In the genomic region with DNA sequence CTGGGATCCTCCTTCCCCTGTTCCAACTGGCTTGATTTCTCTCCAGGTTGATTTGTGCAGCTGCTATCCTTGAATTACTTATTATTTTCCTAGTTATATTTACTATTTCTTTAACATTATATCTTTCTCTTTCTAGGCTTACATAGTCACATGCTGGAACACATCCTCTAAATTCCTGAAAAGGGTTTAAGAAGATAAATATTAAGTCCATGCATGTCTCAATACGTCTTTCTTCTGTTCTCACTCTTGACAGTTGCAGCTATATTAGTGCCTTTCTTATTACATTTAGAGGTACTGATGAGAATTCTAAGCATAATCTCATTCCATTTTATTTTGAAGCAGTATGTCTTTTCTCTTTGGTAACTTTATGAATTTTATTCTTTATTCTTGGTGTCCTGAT, we compare ENCODE assay signal across 24 cellular contexts.
"Had no signal": no experiment of that assay in that cellular context is flagged by ENCODE, and none has a peak within 500 bp of the region (broad histone marks: within the 10 kb centered on the region; RNA-seq: fewer than 3 reads in every experiment).

No MANE protein-coding gene starts in this region.

- DNase-seq: activated CD4-positive, alpha-beta T cell treated with anti-CD3 and anti-CD28 coated beads for 1 hour; activated CD4-positive, alpha-beta T cell treated with anti-CD3 and anti-CD28 coated beads, Interleukin-2, amount 50 U/mL, for 1 hour; activated CD8-positive, alpha-beta memory T cell treated with anti-CD3 and anti-CD28 coated beads for 24 hours; activated CD8-positive, alpha-beta memory T cell treated with anti-CD3 and anti-CD28 coated beads, Interleukin-2, amount 50 U/mL, for 48 hours; activated naive CD4-positive, alpha-beta T cell treated with Interleukin-2 at 50 U/mL for 16 hours; activated naive CD8-positive, alpha-beta T cell treated with anti-CD3 and anti-CD28 coated beads for 36 hours; activated T-cell treated with anti-CD3 and anti-CD28 coated beads, Interleukin-2, amount 50 U/mL, for 4 hours; cortex of kidney; gastrocnemius medialis; left cardiac atrium; nephron progenitor cell; posterior cingulate gyrus; right lobe of liver; stimulated activated CD4-positive, alpha-beta T cell treated with anti-CD3 and anti-CD28 coated beads, Interleukin-2, amount 100 ng/mL, for 24 hours; stomach; T-helper 9 cell; transverse colon had no signal

- H3K27ac Mint-ChIP-seq: activated naive CD8-positive, alpha-beta T cell treated with anti-CD3 and anti-CD28 coated beads for 36 hours; memory B cell; stimulated activated effector memory CD8-positive, alpha-beta T cell treated with anti-CD3 and anti-CD28 coated beads, Interleukin-12 subunit alpha, Interleukin-12 subunit beta, amount 100 ng/mL, for 72 hours had no signal

- H3K4me3 Mint-ChIP-seq: activated naive CD8-positive, alpha-beta T cell treated with anti-CD3 and anti-CD28 coated beads for 36 hours; activated T-cell treated with anti-CD3 and anti-CD28 coated beads, Interleukin-2, amount 50 U/mL, for 4 hours; memory B cell; nephron progenitor cell; stimulated activated effector memory CD8-positive, alpha-beta T cell treated with anti-CD3 and anti-CD28 coated beads, Interleukin-12 subunit alpha, Interleukin-12 subunit beta, amount 100 ng/mL, for 72 hours had no signal

- ATAC-seq: activated T-cell treated with anti-CD3 and anti-CD28 coated beads, Interleukin-2, amount 50 U/mL, for 4 hours; gastrocnemius medialis had no signal

- H3K36me3 Mint-ChIP-seq: memory B cell; stimulated activated effector memory CD8-positive, alpha-beta T cell treated with anti-CD3 and anti-CD28 coated beads, Interleukin-12 subunit alpha, Interleukin-12 subunit beta, amount 100 ng/mL, for 72 hours had no signal

- H3K4me3 ChIP-seq: cardiac muscle cell, gastrocnemius medialis, right lobe of liver, skin epidermis, stomach, suprapubic skin, transverse colon had no signal

- H3K9me3 Mint-ChIP-seq: activated naive CD8-positive, alpha-beta T cell treated with anti-CD3 and anti-CD28 coated beads for 36 hours; activated T-cell treated with anti-CD3 and anti-CD28 coated beads, Interleukin-2, amount 50 U/mL, for 4 hours; memory B cell; stimulated activated effector memory CD8-positive, alpha-beta T cell treated with anti-CD3 and anti-CD28 coated beads, Interleukin-12 subunit alpha, Interleukin-12 subunit beta, amount 100 ng/mL, for 72 hours had no signal

- H3K27me3 Mint-ChIP-seq: activated naive CD8-positive, alpha-beta T cell treated with anti-CD3 and anti-CD28 coated beads for 36 hours; memory B cell had no signal

- H3K4me1 Mint-ChIP-seq: activated naive CD8-positive, alpha-beta T cell treated with anti-CD3 and anti-CD28 coated beads for 36 hours; memory B cell; stimulated activated effector memory CD8-positive, alpha-beta T cell treated with anti-CD3 and anti-CD28 coated beads, Interleukin-12 subunit alpha, Interleukin-12 subunit beta, amount 100 ng/mL, for 72 hours had no signal

- FAIRE-seq: endometrium, urothelium cell line had no signal

- H3K4me1 ChIP-seq: gastrocnemius medialis, right lobe of liver, suprapubic skin, transverse colon had no signal

- H3K27ac ChIP-seq: cardiac muscle cell, gastrocnemius medialis, right lobe of liver, skin epidermis, stomach, suprapubic skin, transverse colon had no signal

- H3K9me3 ChIP-seq: gastrocnemius medialis, right lobe of liver, stomach, suprapubic skin, transverse colon had no signal
